ENCODE assay signal across 23 cellular contexts in the genomic region with DNA sequence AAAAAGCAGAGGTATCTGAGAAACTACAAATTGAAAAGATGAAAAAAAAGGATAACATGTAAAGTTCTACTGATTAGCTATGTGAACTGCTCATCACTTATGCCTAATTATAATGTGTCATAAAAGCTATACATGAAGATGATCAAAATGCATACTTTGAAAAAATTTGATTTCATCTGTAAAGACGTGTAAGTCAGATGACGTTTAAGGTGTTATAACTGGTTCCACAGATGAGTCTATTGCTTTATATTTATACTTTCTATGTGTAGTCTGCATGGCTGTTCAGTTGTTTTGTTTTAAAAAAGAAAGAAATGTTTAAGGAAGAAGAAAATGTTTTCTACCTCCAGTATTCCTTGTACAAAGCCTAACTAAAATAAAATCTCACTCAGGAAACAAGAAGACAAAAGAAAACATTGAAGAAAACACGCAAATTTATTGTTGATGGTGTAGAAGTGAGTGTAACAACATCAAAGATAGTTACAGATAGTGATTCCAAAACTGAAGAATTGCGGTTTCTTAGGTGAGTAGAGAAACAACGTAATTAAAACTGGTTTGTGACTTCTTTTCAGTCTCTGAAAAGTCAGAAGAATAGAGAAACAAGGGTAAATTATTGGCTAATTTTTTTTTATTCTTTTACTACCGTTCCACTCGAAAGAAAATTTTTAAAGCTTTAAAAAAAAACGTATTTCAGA. TPM values are rescaled to one million over a fixed set of nuclear protein-coding genes. Genes with fewer than 3 reads are reported as not detected.
DNase-seq lines count a peak whose midpoint lies in the region; ATAC-seq and FAIRE-seq lines count a peak whose summit lies in the region.
"Had no signal": no experiment of that assay in that cellular context is flagged by ENCODE, and none has a peak within 500 bp of the region (broad histone marks: within the 10 kb centered on the region; RNA-seq: fewer than 3 reads in every experiment).

No MANE protein-coding gene starts in this region.

- peaks cover 11% of the 10 kb centered on the region for H3K36me3 ChIP-seq in CD8-positive, alpha-beta memory T cell (ENCODE audit: insufficient read depth, low read length)

- H3K4me3 Mint-ChIP-seq in CD8-positive, alpha-beta memory T cell: peak overlapping the region in 2 of 7 donors; percentile 36 to 40
- no peak overlapping the region for H3K4me3 Mint-ChIP-seq in activated CD4-positive, alpha-beta memory T cell treated with anti-CD3 and anti-CD28 coated beads, Interleukin-2, amount 10 ng/mL, durations not matched to agents 7 days and 5 days
- H3K4me3 Mint-ChIP-seq: B cell, GM23338 had no signal

- peaks cover 8 to 85% (median 24%) of the 10 kb centered on the region in 3 donors for H3K36me3 Mint-ChIP-seq in CD8-positive, alpha-beta memory T cell
- peaks cover 48% of the 10 kb centered on the region for H3K36me3 Mint-ChIP-seq in activated CD4-positive, alpha-beta memory T cell treated with anti-CD3 and anti-CD28 coated beads, Interleukin-2, amount 10 ng/mL, durations not matched to agents 7 days and 5 days (ENCODE audit: low read depth)

- FAIRE-seq in islet of Langerhans (lab: Jason Lieb, UNC): peak; percentile 45

- DNase-seq in activated CD4-positive, CD25-positive, alpha-beta regulatory T cell (lab: John Stamatoyannopoulos, UW): no peak
- DNase-seq in CD8-positive, alpha-beta memory T cell: no peak
- no peak for DNase-seq in activated CD4-positive, alpha-beta memory T cell treated with anti-CD3 and anti-CD28 coated beads, Interleukin-2, amount 10 ng/mL, durations not matched to agents 7 days and 5 days
- no peak for DNase-seq in NCI-H774 (lab: John Stamatoyannopoulos, UW)
- no peak for DNase-seq in H4 (ENCODE audit: low spot score)
- DNase-seq: Caco-2, DMS153, GDM1, MM.1S, NCI-H1092, NCI-H1436 treated with DMSO at 0.1 percent for 48 hours, NCI-H2029, NCI-H345, NCI-H524 treated with DMSO at 0.1 percent for 48 hours, PC-9, SIG-M5 had no signal

- CTCF ChIA-PET in CD8-positive, alpha-beta memory T cell (lab: Charles Lee): interaction anchor here (0.7 kb wide), 1 partner anchor 115 kb away, joined by 3 read pairs; no protein-coding TSS in a partner anchor
- CTCF ChIA-PET in activated CD4-positive, alpha-beta memory T cell treated with anti-CD3 and anti-CD28 coated beads, Interleukin-2, amount 10 ng/mL, durations not matched to agents 7 days and 5 days (lab: Charles Lee): interaction anchor here (1.0 kb wide), 1 partner anchor 319 kb away, joined by 3 read pairs; no protein-coding TSS in a partner anchor

- H3K27me3 ChIP-seq in CD8-positive, alpha-beta memory T cell (ENCODE audit: insufficient read depth, low read length, poor library complexity, severe bottlenecking): no peaks in the 10 kb centered on the region

- H3K4me3 ChIP-seq in CD8-positive, alpha-beta memory T cell (ENCODE audit: low read length): no peak overlapping the region
- H3K4me3 ChIP-seq: GM23338, PC-9 had no signal

- POLR2A ChIA-PET in CD8-positive, alpha-beta memory T cell (lab: Charles Lee): interaction anchor here (1.3 kb wide), 1 partner anchor 115 kb away, joined by 3 read pairs; no protein-coding TSS in a partner anchor
- POLR2A ChIA-PET in activated CD4-positive, alpha-beta memory T cell treated with anti-CD3 and anti-CD28 coated beads, Interleukin-2, amount 10 ng/mL, durations not matched to agents 7 days and 5 days (lab: Charles Lee): interaction anchor here (0.9 to 1.6 kb wide), 3 partner anchors 13 to 39 kb away, joined by 3 to 4 read pairs (median 3); no protein-coding TSS in a partner anchor

- H3K27me3 Mint-ChIP-seq in CD8-positive, alpha-beta memory T cell: peaks cover 0 to 1% of the 10 kb centered on the region in 2 donors
- H3K27me3 Mint-ChIP-seq in activated CD4-positive, alpha-beta memory T cell treated with anti-CD3 and anti-CD28 coated beads, Interleukin-2, amount 10 ng/mL, durations not matched to agents 7 days and 5 days: no peaks in the 10 kb centered on the region
- H3K27me3 Mint-ChIP-seq: B cell had no signal

- no peaks in the 10 kb centered on the region for H3K4me1 ChIP-seq in CD8-positive, alpha-beta memory T cell (ENCODE audit: insufficient read depth, low read length)
- H3K4me1 ChIP-seq: Caco-2 had no signal

- peak; percentile 70 for ATAC-seq in activated CD4-positive, CD25-positive, alpha-beta regulatory T cell treated with anti-CD3 and anti-CD28 coated beads, Interleukin-2, amount 50 U/mL, for 24 hours
- no peak for ATAC-seq in GM18867 (IDR thresholded peaks at IDR 0.05; ENCODE audit: unreplicated experiment)
- ATAC-seq: GM23338 had no signal

- no peaks in the 10 kb centered on the region for H3K9me3 ChIP-seq in CD8-positive, alpha-beta memory T cell (ENCODE audit: low read length)
- H3K9me3 ChIP-seq: Caco-2 had no signal

- H3K4me1 Mint-ChIP-seq in CD8-positive, alpha-beta memory T cell: peaks cover 10 to 32% (median 17%) of the 10 kb centered on the region in 3 donors
- peaks cover 31% of the 10 kb centered on the region for H3K4me1 Mint-ChIP-seq in activated CD4-positive, alpha-beta memory T cell treated with anti-CD3 and anti-CD28 coated beads, Interleukin-2, amount 10 ng/mL, durations not matched to agents 7 days and 5 days
- H3K4me1 Mint-ChIP-seq: B cell had no signal

- H3K27ac Mint-ChIP-seq in CD8-positive, alpha-beta memory T cell: peak overlapping the region in 6 of 8 donors; percentile 17 to 52 (median 36)
- peak overlapping the region; percentile 61 for H3K27ac Mint-ChIP-seq in activated CD4-positive, alpha-beta memory T cell treated with anti-CD3 and anti-CD28 coated beads, Interleukin-2, amount 10 ng/mL, durations not matched to agents 7 days and 5 days
- H3K27ac Mint-ChIP-seq: GM23338 had no signal

- no peaks in the 10 kb centered on the region for H3K9me3 Mint-ChIP-seq in CD8-positive, alpha-beta memory T cell
- no peaks in the 10 kb centered on the region for H3K9me3 Mint-ChIP-seq in activated CD4-positive, alpha-beta memory T cell treated with anti-CD3 and anti-CD28 coated beads, Interleukin-2, amount 10 ng/mL, durations not matched to agents 7 days and 5 days
- H3K9me3 Mint-ChIP-seq: GM23338 had no signal

- no peak overlapping the region for H3K27ac ChIP-seq in CD8-positive, alpha-beta memory T cell (ENCODE audit: low read depth, low read length)
- H3K27ac ChIP-seq: 22Rv1, PC-9, RWPE1 had no signal

RNA-seq across cellular contexts. Expression of a gene that starts 38.4 kb away (rescaled TPM):
- total RNA-seq in CD8-positive, alpha-beta memory T cell: 10 to 100 TPM; 23.7 to 24.8 TPM
- polyA plus RNA-seq in CD8-positive, alpha-beta memory T cell: 15.8 TPM
- total RNA-seq in activated CD4-positive, alpha-beta memory T cell treated with anti-CD3 and anti-CD28 coated beads, Interleukin-2, amount 10 ng/mL, durations not matched to agents 7 days and 5 days: 10 to 100 TPM; 32.7 to 36.3 TPM
- total RNA-seq in H4 (2014; rRNA removed; shearing (Covaris generic)): 15.3 and 16.6 TPM in 2 replicates
